ENCODE assay signal across 7 cellular contexts in the genomic region with DNA sequence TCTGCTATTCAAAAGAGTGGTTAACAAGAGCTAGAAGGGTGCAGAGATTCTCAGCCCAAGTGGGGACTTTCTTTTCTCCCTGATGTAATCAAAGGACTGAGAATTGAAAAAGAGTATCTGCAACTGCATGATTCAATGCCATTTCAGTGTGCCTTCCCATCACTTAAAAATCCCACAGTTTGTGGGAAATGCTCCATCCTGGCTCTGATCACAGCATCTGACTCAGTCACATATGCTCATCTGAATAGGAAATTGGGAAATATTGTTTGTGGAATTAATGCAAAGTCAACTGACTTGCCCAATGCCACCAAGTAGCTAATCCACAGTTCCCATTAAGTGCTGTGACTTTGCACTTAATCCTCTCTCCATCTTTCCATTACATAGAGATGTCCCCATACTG. TPM values are rescaled to one million over a fixed set of nuclear protein-coding genes. Genes with fewer than 3 reads are reported as not detected.
DNase-seq lines count a peak whose midpoint lies in the region; ATAC-seq and TF ChIP-seq lines count a peak whose summit lies in the region.
"Not testable (repeated sequence)": the region's sequence is repeated elsewhere in the genome, so short reads cannot be mapped to it uniquely, and the experiment has no call there.

No MANE protein-coding gene starts in this region.

- not testable (repeated sequence) for H3K27me3 Mint-ChIP-seq in MCF 10A (ENCODE audit: insufficient read depth, unreplicated experiment)

- CTCF ChIA-PET in MCF 10A (lab: Yijun Ruan, JAX), result not testable (repeated sequence)

- not testable (repeated sequence) for H3K9me3 ChIP-seq in skeletal muscle satellite cell (replicated peaks; ENCODE audit: low read length)

- not testable (repeated sequence) for H3K4me3 ChIP-seq in skeletal muscle satellite cell (ENCODE audit: low read length)

- peak overlapping the region; percentile 16 for H3K9ac ChIP-seq in skeletal muscle satellite cell (ENCODE audit: low read depth, low read length)

- not testable (repeated sequence) for H3K4me1 Mint-ChIP-seq in MCF 10A (ENCODE audit: insufficient read depth, unreplicated experiment)

- not testable (repeated sequence) for TF ChIP-seq CTCF in MCF 10A (IDR thresholded peaks at IDR 0.05; ENCODE audit: unreplicated experiment)

- not testable (repeated sequence) for BruUV-seq in MCF 10A (replicated peaks; lab: Mats Ljungman, UMichigan)

- peak; percentile 42 for ATAC-seq in left ventricle myocardium superior

- intact Hi-C loops in MCF 10A (cut with micrococcal nuclease); left ventricle myocardium superior (cut with micrococcal nuclease): not testable (repeated sequence)

- DNase-seq in AG20443 (ENCODE audit: low spot score) (peak; percentile 62), GM04503 (ENCODE audit: low read depth) (peak; percentile 97), LHCN-M2 (ENCODE audit: low read depth) (peak; percentile 76), MCF 10A (ENCODE audit: unreplicated experiment) (peak; percentile 45), fibroblast of gingiva (ENCODE audit: low read depth) (peak; percentile 92)
- not testable (repeated sequence) for DNase-seq in left ventricle myocardium superior

- not testable (repeated sequence) for H3K4me2 ChIP-seq in skeletal muscle satellite cell (ENCODE audit: low read length)

- not testable (repeated sequence) for H3K27me3 ChIP-seq in skeletal muscle satellite cell (ENCODE audit: control insufficient read depth, insufficient read depth, low read length)

- not testable (repeated sequence) for H3K36me3 ChIP-seq in skeletal muscle satellite cell (ENCODE audit: insufficient read depth, low read length)

- H3K4me1 ChIP-seq in skeletal muscle satellite cell (ENCODE audit: control insufficient read depth, insufficient read depth, low read length), result not testable (repeated sequence)

- H3K36me3 Mint-ChIP-seq in MCF 10A (ENCODE audit: insufficient read depth, unreplicated experiment), result not testable (repeated sequence)

- H3K4me3 Mint-ChIP-seq in MCF 10A (ENCODE audit: unreplicated experiment), result not testable (repeated sequence)

- POLR2A ChIA-PET in MCF 10A (lab: Yijun Ruan, JAX), result not testable (repeated sequence)

- not testable (repeated sequence) for H3K27ac Mint-ChIP-seq in MCF 10A (ENCODE audit: low read depth, unreplicated experiment)

- H3K9me3 Mint-ChIP-seq in MCF 10A (ENCODE audit: unreplicated experiment), result not testable (repeated sequence)

RNA-seq across cellular contexts. Expression of a gene that starts 37.6 kb away (rescaled TPM):
- total RNA-seq in LHCN-M2 (2014; rRNA removed) (0.92 and 1.6 TPM in 2 replicates), MCF 10A (2022) (0.42 and 0.61 TPM in 2 replicates), left ventricle myocardium superior (1.0 TPM)
- polyA plus RNA-seq in LHCN-M2 (2012), result 0.78 TPM
- 0.44 and 1.5 TPM in 2 replicates for total RNA-seq in skeletal muscle satellite cell (2012; rRNA removed)

RNA-seq across cellular contexts. Expression of a gene that starts 44.9 kb away (rescaled TPM):
- total RNA-seq in LHCN-M2 (2014; rRNA removed), result 83.0 and 94.0 TPM in 2 replicates
- 144 TPM for polyA plus RNA-seq in LHCN-M2 (2012)
- 88.3 and 107 TPM in 2 replicates for total RNA-seq in MCF 10A (2022)
- total RNA-seq in left ventricle myocardium superior, result 73.1 TPM
- total RNA-seq in skeletal muscle satellite cell (2012; rRNA removed), result 125 and 141 TPM in 2 replicates

RNA-seq across cellular contexts. Expression of a gene that starts 47.7 kb away (rescaled TPM):
- total RNA-seq in LHCN-M2 (2014; rRNA removed) (12.8 and 14.5 TPM in 2 replicates), MCF 10A (2022) (17.4 and 19.3 TPM in 2 replicates), left ventricle myocardium superior (15.6 TPM)
- polyA plus RNA-seq in LHCN-M2 (2012), result 6.9 TPM
- 12.2 and 17.9 TPM in 2 replicates for total RNA-seq in skeletal muscle satellite cell (2012; rRNA removed)
